Comparison of ENCODE assay signal across 8 cellular contexts in genomic region chr6:159969204-159969912, GRCh38. TPM values are rescaled to one million over a fixed set of nuclear protein-coding genes. Genes with fewer than 3 reads are reported as not detected.
DNase-seq lines count a peak whose midpoint lies in the region; ATAC-seq and TF ChIP-seq lines count a peak whose summit lies in the region.

No MANE protein-coding gene starts in this region.

- peak overlapping the region; percentile 86 for H3K9ac ChIP-seq in HUES64 (ENCODE audit: low read depth, low read length)

- TF ChIP-seq CTCF in esophagus muscularis mucosa (IDR thresholded peaks at IDR 0.05) (no peak), neural crest cell (conservative IDR thresholded peaks at IDR 0.05) (no peak)

- H3K9me3 ChIP-seq in HUES64 (ENCODE audit: insufficient read depth, low read depth, low read length) (no peaks in the 10 kb centered on the region), esophagus muscularis mucosa (no peaks in the 10 kb centered on the region)

- no peak for TF ChIP-seq EP300 in esophagus muscularis mucosa (IDR thresholded peaks at IDR 0.05)

- H3K36me3 Mint-ChIP-seq in activated CD8-positive, alpha-beta memory T cell treated with anti-CD3 and anti-CD28 coated beads, Interleukin-2, amount 10 ng/mL, durations not matched to agents 7 days and 5 days, result peaks cover 6% of the 10 kb centered on the region
- no peaks in the 10 kb centered on the region for H3K36me3 Mint-ChIP-seq in neural crest cell (ENCODE audit: low read depth)

- H3K27me3 ChIP-seq in HUES64 (ENCODE audit: insufficient read depth, low read length) (peaks cover 29% of the 10 kb centered on the region), esophagus muscularis mucosa (no peaks in the 10 kb centered on the region)

- no peak for TF ChIP-seq POLR2A in esophagus muscularis mucosa (IDR thresholded peaks at IDR 0.05; ENCODE audit: low read depth)

- peak overlapping the region; percentile 93 for H3K27ac Mint-ChIP-seq in activated CD8-positive, alpha-beta memory T cell treated with anti-CD3 and anti-CD28 coated beads, Interleukin-2, amount 10 ng/mL, durations not matched to agents 7 days and 5 days
- H3K27ac Mint-ChIP-seq in neural crest cell (ENCODE audit: unreplicated experiment), result peak overlapping the region; percentile 90

- H3K36me3 ChIP-seq in HUES64 (ENCODE audit: insufficient read depth, low read length) (no peaks in the 10 kb centered on the region), esophagus muscularis mucosa (no peaks in the 10 kb centered on the region)

- H3K27ac ChIP-seq in HUES64 (ENCODE audit: low read depth, low read length), result peak overlapping the region; percentile 73; the same call in 1 of the 2 replicates
- H3K27ac ChIP-seq in esophagus muscularis mucosa (replicated peaks in 1 of 4), result peak overlapping the region; percentile 88 to 95 (median 90)

- H3K9me3 Mint-ChIP-seq in activated CD8-positive, alpha-beta memory T cell treated with anti-CD3 and anti-CD28 coated beads, Interleukin-2, amount 10 ng/mL, durations not matched to agents 7 days and 5 days (ENCODE audit: low read depth), result no peaks in the 10 kb centered on the region
- H3K9me3 Mint-ChIP-seq in neural crest cell, result no peaks in the 10 kb centered on the region

- ATAC-seq in GM21528 (IDR thresholded peaks at IDR 0.05; ENCODE audit: low FRiP score, unreplicated experiment), result peak; percentile 31
- ATAC-seq in activated CD8-positive, alpha-beta memory T cell treated with anti-CD3 and anti-CD28 coated beads, Interleukin-2, amount 10 ng/mL, durations not matched to agents 7 days and 5 days, result peak; percentile 54

- H3K4me3 Mint-ChIP-seq in activated CD8-positive, alpha-beta memory T cell treated with anti-CD3 and anti-CD28 coated beads, Interleukin-2, amount 10 ng/mL, durations not matched to agents 7 days and 5 days, result peak overlapping the region; percentile 92
- H3K4me3 Mint-ChIP-seq in neural crest cell, result peak overlapping the region; percentile 92

- DNase-seq in ELF-1 (ENCODE audit: low read depth, low spot score), result peak; percentile 63
- DNase-seq in activated CD8-positive, alpha-beta memory T cell treated with anti-CD3 and anti-CD28 coated beads, Interleukin-2, amount 10 ng/mL, durations not matched to agents 7 days and 5 days, result no peak
- peak; percentile 89 for DNase-seq in esophagus muscularis mucosa (ENCODE audit: extremely low spot score)
- DNase-seq in neural crest cell (ENCODE audit: low read depth, low spot score), result peak; percentile 44
- DNase-seq in dedifferentiated amniotic fluid mesenchymal stem cell (ENCODE audit: extremely low spot score), result no peak
- DNase-seq in kidney tubule cell (ENCODE audit: low spot score), result no peak

- H3K4me3 ChIP-seq in HUES64 (ENCODE audit: low read length), result peak overlapping the region; percentile 76
- H3K4me3 ChIP-seq in esophagus muscularis mucosa, result peak overlapping the region; percentile 77 to 98 (median 96)

- CTCF ChIA-PET in activated CD8-positive, alpha-beta memory T cell treated with anti-CD3 and anti-CD28 coated beads, Interleukin-2, amount 10 ng/mL, durations not matched to agents 7 days and 5 days (lab: Charles Lee), result interaction anchor here (1.1 to 1.7 kb wide), 4 partner anchors 9 to 103 kb away, joined by 3 to 5 read pairs (median 4); no protein-coding TSS in a partner anchor

- intact Hi-C loops in esophagus muscularis mucosa (cut with DNase I), result loop anchor here (5.0 kb wide), 1 partner anchor 58 kb away; no protein-coding TSS in a partner anchor

- H3K27me3 Mint-ChIP-seq in activated CD8-positive, alpha-beta memory T cell treated with anti-CD3 and anti-CD28 coated beads, Interleukin-2, amount 10 ng/mL, durations not matched to agents 7 days and 5 days, result peaks cover 14% of the 10 kb centered on the region
- H3K27me3 Mint-ChIP-seq in neural crest cell (ENCODE audit: low read depth), result peaks cover 38% of the 10 kb centered on the region

- peaks cover 53% of the 10 kb centered on the region for H3K4me1 Mint-ChIP-seq in activated CD8-positive, alpha-beta memory T cell treated with anti-CD3 and anti-CD28 coated beads, Interleukin-2, amount 10 ng/mL, durations not matched to agents 7 days and 5 days
- H3K4me1 Mint-ChIP-seq in neural crest cell, result peaks cover 48% of the 10 kb centered on the region

- WGBS in HUES64, result under 1% methylated on average over 91 of the region's 91 CpGs
- WGBS in esophagus muscularis mucosa, result 0% methylated on average over 17 of the region's 91 CpGs

- H3K4me1 ChIP-seq in HUES64 (ENCODE audit: insufficient read depth, low read length) (peaks cover 35% of the 10 kb centered on the region), esophagus muscularis mucosa (peaks cover 40 to 54% (median 50%) of the 10 kb centered on the region in 4 donors)

RNA-seq across cellular contexts. Expression of gene IGF2R, which starts 0.5 kb away (rescaled TPM):
- polyA plus RNA-seq in HUES64 (2013, experiment 1 of 2), result 35.5 TPM
- 34.7 TPM for polyA plus RNA-seq in HUES64 (2013, experiment 2 of 2)
- total RNA-seq in activated CD8-positive, alpha-beta memory T cell treated with anti-CD3 and anti-CD28 coated beads, Interleukin-2, amount 10 ng/mL, durations not matched to agents 7 days and 5 days, result 10 to 100 TPM; 74.5 to 83.1 TPM
- 10 to 100 TPM; 43.6 to 75.3 (median 58.4) TPM for total RNA-seq in esophagus muscularis mucosa
- 97.3 and 103 TPM in 2 replicates for total RNA-seq in neural crest cell

Comparison
In these comparisons a context has a peak if more than half of its experiments do, and no peak if none do; other contexts are left out.
1. DNase-seq: peak in ELF-1 (single experiment), esophagus muscularis mucosa (single experiment) and neural crest cell (single experiment); none in activated CD8-positive, alpha-beta memory T cell treated with anti-CD3 and anti-CD28 coated beads, Interleukin-2, amount 10 ng/mL, durations not matched to agents 7 days and 5 days (single experiment), dedifferentiated amniotic fluid mesenchymal stem cell (single experiment) and kidney tubule cell (single experiment).